In the genomic region with DNA sequence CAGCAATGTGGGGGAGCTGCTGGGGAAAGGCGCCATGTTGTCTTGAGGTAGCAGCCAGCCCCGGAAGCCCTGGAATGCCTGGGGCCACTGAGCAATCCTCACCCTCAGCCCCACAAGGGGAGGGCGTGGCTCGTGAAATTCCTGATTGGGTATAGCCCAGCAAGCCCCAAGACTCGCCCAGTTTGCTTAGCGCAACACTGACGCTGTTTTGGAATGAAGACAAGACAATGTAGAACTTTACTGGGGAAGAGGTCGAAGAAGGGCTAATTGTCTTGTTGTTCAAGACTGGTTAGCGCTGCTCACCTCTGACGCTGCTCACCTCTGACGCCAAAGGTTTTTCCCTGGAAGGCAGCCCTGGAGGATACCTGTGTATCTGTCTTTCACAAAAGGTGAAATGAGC, we compare ENCODE assay signal across 11 cellular contexts. TPM values are rescaled to one million over a fixed set of nuclear protein-coding genes. Genes with fewer than 3 reads are reported as not detected.
DNase-seq lines count a peak whose midpoint lies in the region; TF ChIP-seq lines count a peak whose summit lies in the region.
"Had no signal": no experiment of that assay in that cellular context is flagged by ENCODE, and none has a peak within 500 bp of the region (broad histone marks: within the 10 kb centered on the region; RNA-seq: fewer than 3 reads in every experiment).

No MANE protein-coding gene starts in this region.

- CTCF ChIA-PET in RWPE1 (lab: Yijun Ruan, JAX) (interaction anchor here (0.7 kb wide), 1 partner anchor 30 kb away, joined by 4 read pairs; no protein-coding TSS in a partner anchor), OCI-LY7 (lab: Charles Lee; ENCODE audit: unreplicated experiment) (no interaction called here)

- no peak for TF ChIP-seq POLR2A in transverse colon (IDR thresholded peaks at IDR 0.05)

- intact Hi-C loops in transverse colon (cut with DNase I; ENCODE audit: low total_unique reads) (no loop called here), OCI-LY7 (cut with micrococcal nuclease; ENCODE audit: unreplicated experiment) (no loop called here)

- POLR2A ChIA-PET in RWPE1 (lab: Yijun Ruan, JAX; ENCODE audit: low non-redundant PET) (interaction anchor here (0.8 kb wide), 1 partner anchor 29 kb away, joined by 3 read pairs; no protein-coding TSS in a partner anchor), OCI-LY7 (lab: Charles Lee) (interaction anchor here (1.0 kb wide), 1 partner anchor 11 kb away, joined by 4 read pairs; no protein-coding TSS in a partner anchor)

- in situ Hi-C loops in transverse colon (cut with MboI; ENCODE audit: low pct_ligation_motif_present in 1 of 4, low pct_unique_long_range_greater_than_20kb in 1 of 4, low sequenced_read_pairs in 3 of 4): loop anchor here in 1 of 4 donors (25.0 kb wide), 1 partner anchor 91 kb away; the partner anchor contains the start of gene DCPS

- 68% methylated on average over 11 of the region's 11 CpGs; no CpG with 5 or more reads in 1 of the 2 donors for WGBS in transverse colon (ENCODE audit: low coverage in 1 of 2), 2 donors

- TF ChIP-seq CTCF in RWPE1 (conservative IDR thresholded peaks at IDR 0.05; ENCODE audit: low read depth): no peak
- TF ChIP-seq CTCF in transverse colon (IDR thresholded peaks at IDR 0.05): no peak
- TF ChIP-seq CTCF in OCI-LY7 (conservative IDR thresholded peaks at IDR 0.05; ENCODE audit: low read length): no peak

- no peaks in the 10 kb centered on the region; the same call in 1 of the 2 replicates for H4K20me1 ChIP-seq in OCI-LY7 (ENCODE audit: insufficient read depth, low read length)

- TF ChIP-seq EP300 in transverse colon (IDR thresholded peaks at IDR 0.05; ENCODE audit: low read depth): no peak

- H3K4me1 ChIP-seq in transverse colon (peaks cover 0 to 26% (median 9%) of the 10 kb centered on the region in 4 donors), OCI-LY7 (ENCODE audit: insufficient read depth, low read length, poor library complexity, severe bottlenecking) (no peaks in the 10 kb centered on the region)
- H3K4me1 ChIP-seq: ascending aorta had no signal

- H3K9me3 ChIP-seq in transverse colon (no peaks in the 10 kb centered on the region), OCI-LY7 (ENCODE audit: low read length) (no peaks in the 10 kb centered on the region)
- H3K9me3 ChIP-seq: ascending aorta had no signal

- H3K79me2 ChIP-seq in OCI-LY7 (ENCODE audit: insufficient read depth, low read depth, low read length): no peaks in the 10 kb centered on the region

- H2AFZ ChIP-seq in OCI-LY7 (ENCODE audit: low read length): no peak overlapping the region

- H3K4me2 ChIP-seq in OCI-LY7 (ENCODE audit: low read length): no peak overlapping the region

- H3K27me3 ChIP-seq in H7 (ENCODE audit: control insufficient read depth, insufficient read depth, low read length) (no peaks in the 10 kb centered on the region), transverse colon (no peaks in the 10 kb centered on the region)
- H3K27me3 ChIP-seq: ascending aorta had no signal

- H3K36me3 ChIP-seq in H7 (replicated peaks; ENCODE audit: control insufficient read depth, insufficient read depth, low read length) (no peaks in the 10 kb centered on the region; the same call in 1 of the 2 replicates), transverse colon (no peaks in the 10 kb centered on the region), OCI-LY7 (ENCODE audit: insufficient read depth, low read length) (no peaks in the 10 kb centered on the region)

- no peaks in the 10 kb centered on the region for H3K9me2 ChIP-seq in OCI-LY7 (ENCODE audit: insufficient read depth, low read length)

- H3K27ac ChIP-seq in RWPE1 (peak overlapping the region; percentile 89), transverse colon (peak overlapping the region in 2 of 4 donors; percentile 21 to 33), OCI-LY7 (ENCODE audit: low read depth, low read length, poor library complexity, severe bottlenecking) (no peak overlapping the region)
- H3K27ac ChIP-seq: ascending aorta had no signal

- DNase-seq in H7: peak; percentile 60
- DNase-seq in RWPE1 (ENCODE audit: low spot score): peak; percentile 96
- peak; percentile 63 for DNase-seq in foreskin melanocyte
- peak; percentile 82 for DNase-seq in transverse colon
- DNase-seq in dermis blood vessel endothelial cell: no peak
- no peak for DNase-seq in ecto neural progenitor cell (ENCODE audit: low spot score)
- DNase-seq in OCI-LY7 (ENCODE audit: low spot score): no peak
- DNase-seq: activated CD4-positive, alpha-beta T cell treated with anti-CD3 and anti-CD28 coated beads, Interleukin-2, amount 50 U/mL, for 1 hour; C1 segment of cervical spinal cord; naive thymus-derived CD4-positive, alpha-beta T cell had no signal

- no TSS peak for BruUV-seq in OCI-LY7 (replicated peaks; lab: Mats Ljungman, UMichigan)

- no peak overlapping the region for H3K4me3 ChIP-seq in H7 (ENCODE audit: insufficient read depth, low read depth, low read length)
- no peak overlapping the region for H3K4me3 ChIP-seq in transverse colon
- H3K4me3 ChIP-seq in OCI-LY7 (ENCODE audit: low read depth, low read length, poor library complexity, severe bottlenecking): no peak overlapping the region
- H3K4me3 ChIP-seq: ascending aorta had no signal

RNA-seq across cellular contexts. Expression of gene ST3GAL4, which starts 47.6 kb away (rescaled TPM):
- 16.0 and 19.4 TPM in 2 replicates for total RNA-seq in H7 (2014; rRNA removed; shearing (Covaris generic))
- total RNA-seq in transverse colon: 100 to 1,000 TPM in 3 of 4 donors, 10 to 100 TPM in 1; 26.1 to 206 (median 166) TPM
- 15.8 and 16.1 TPM in 2 replicates for total RNA-seq in dermis blood vessel endothelial cell
- total RNA-seq in OCI-LY7 (2014; rRNA removed; shearing (Covaris generic)): 10.0 and 14.3 TPM in 2 replicates
- total RNA-seq in OCI-LY7 (2022): 17.4 and 18.8 TPM in 2 replicates

Comparison
In these comparisons a context has a peak if more than half of its experiments do, and no peak if none do; other contexts are left out.
1. DNase-seq: peak in H7 (single experiment), RWPE1 (single experiment), foreskin melanocyte (single experiment) and transverse colon (single experiment); none in dermis blood vessel endothelial cell (single experiment), ecto neural progenitor cell (single experiment) and OCI-LY7 (single experiment).